ENCODE assay signal across 8 cellular contexts in genomic region chr7:27096756-27097514, GRCh38. TPM values are rescaled to one million over a fixed set of nuclear protein-coding genes. Genes with fewer than 3 reads are reported as not detected.
DNase-seq lines count a peak whose midpoint lies in the region; ATAC-seq, FAIRE-seq and TF ChIP-seq lines count a peak whose summit lies in the region.

No MANE protein-coding gene starts in this region.

- H3K27me3 Mint-ChIP-seq in T-helper 1 cell treated with Interleukin-12 subunit alpha and Interleukin-12 subunit beta and Interleukin-4 antibody, amounts not matched to agents 30 μg/mL and 1 μg/mL, for 36 hours (ENCODE audit: low read depth): peaks cover 87% of the 10 kb centered on the region
- H3K27me3 Mint-ChIP-seq in chondrocyte (ENCODE audit: low read depth) (peaks cover 50% of the 10 kb centered on the region), memory B cell (peaks cover 16% of the 10 kb centered on the region)

- peak overlapping the region; percentile 80 for H3K4me3 Mint-ChIP-seq in T-helper 1 cell treated with Interleukin-12 subunit alpha and Interleukin-12 subunit beta and Interleukin-4 antibody, amounts not matched to agents 30 μg/mL and 1 μg/mL, for 36 hours
- H3K4me3 Mint-ChIP-seq in chondrocyte (ENCODE audit: unreplicated experiment) (peak overlapping the region; percentile 96), memory B cell (peak overlapping the region; percentile 90)

- H3K9me3 Mint-ChIP-seq in T-helper 1 cell treated with Interleukin-12 subunit alpha and Interleukin-12 subunit beta and Interleukin-4 antibody, amounts not matched to agents 30 μg/mL and 1 μg/mL, for 36 hours: no peaks in the 10 kb centered on the region
- no peaks in the 10 kb centered on the region for H3K9me3 Mint-ChIP-seq in chondrocyte (ENCODE audit: low read depth)
- no peaks in the 10 kb centered on the region for H3K9me3 Mint-ChIP-seq in memory B cell

- DNase-seq in T-helper 1 cell (no peak), NCI-H774 (lab: John Stamatoyannopoulos, UW) (peak; percentile 8), chondrocyte (ENCODE audit: low spot score) (no peak), memory B cell (ENCODE audit: low spot score in 2 of 2) (no peak), urothelium cell line (ENCODE audit: low spot score) (peak; percentile 63), COR-L47 (lab: John Stamatoyannopoulos, UW) (no peak), NCI-H2107 treated with DMSO at 0.1 percent for 48 hours (lab: John Stamatoyannopoulos, UW; ENCODE audit: unreplicated experiment) (no peak)

- peaks cover 15% of the 10 kb centered on the region for H3K36me3 Mint-ChIP-seq in T-helper 1 cell treated with Interleukin-12 subunit alpha and Interleukin-12 subunit beta and Interleukin-4 antibody, amounts not matched to agents 30 μg/mL and 1 μg/mL, for 36 hours (ENCODE audit: low read depth)
- H3K36me3 Mint-ChIP-seq in chondrocyte (ENCODE audit: low read depth) (peaks cover 20% of the 10 kb centered on the region), memory B cell (peaks cover 11% of the 10 kb centered on the region)

- peak overlapping the region; percentile 12 for H3K27ac Mint-ChIP-seq in T-helper 1 cell treated with Interleukin-12 subunit alpha and Interleukin-12 subunit beta and Interleukin-4 antibody, amounts not matched to agents 30 μg/mL and 1 μg/mL, for 36 hours
- peak overlapping the region; percentile 99 for H3K27ac Mint-ChIP-seq in chondrocyte (ENCODE audit: unreplicated experiment)
- peak overlapping the region; percentile 52 for H3K27ac Mint-ChIP-seq in memory B cell

- no peak for ATAC-seq in memory B cell (ENCODE audit: low read depth)

- FAIRE-seq in urothelium cell line (lab: Jason Lieb, UNC): no peak

- TF ChIP-seq CTCF in chondrocyte (IDR thresholded peaks at IDR 0.05): no peak

- H3K4me1 Mint-ChIP-seq in T-helper 1 cell treated with Interleukin-12 subunit alpha and Interleukin-12 subunit beta and Interleukin-4 antibody, amounts not matched to agents 30 μg/mL and 1 μg/mL, for 36 hours (ENCODE audit: low read depth): peaks cover 12% of the 10 kb centered on the region
- peaks cover 53% of the 10 kb centered on the region for H3K4me1 Mint-ChIP-seq in chondrocyte (ENCODE audit: low read depth)
- peaks cover 19% of the 10 kb centered on the region for H3K4me1 Mint-ChIP-seq in memory B cell

RNA-seq across cellular contexts. Expression of gene HOXA1, which starts 1.1 kb away (rescaled TPM):
- 2.7 to 2.9 TPM in 2 of 3 replicates, not detected in the other for total RNA-seq in chondrocyte

RNA-seq across cellular contexts. Expression of gene HOXA2, which starts 5.5 kb away (rescaled TPM):
- total RNA-seq in chondrocyte: 8.3 to 10.2 TPM in 2 of 3 replicates, not detected in the other

RNA-seq across cellular contexts. Expression of gene HOXA4, which starts 33.6 kb away (rescaled TPM):
- 0.30 TPM in 1 of 3 replicates, not detected in the others for total RNA-seq in chondrocyte

RNA-seq across cellular contexts. Expression of gene HOXA5, which starts 46.5 kb away (rescaled TPM):
- not detected in 3 replicates for total RNA-seq in chondrocyte

RNA-seq across cellular contexts. Expression of gene HOXA6, which starts 50.6 kb away (rescaled TPM):
- not detected in 3 replicates for total RNA-seq in chondrocyte

Comparison
In these comparisons a context has a peak if more than half of its experiments do, and no peak if none do; other contexts are left out.
1. H3K27ac Mint-ChIP-seq: peak in every context shown above with its lines; median percentile 99 in chondrocyte; 52 in memory B cell; 12 in T-helper 1 cell treated with Interleukin-12 subunit alpha and Interleukin-12 subunit beta and Interleukin-4 antibody, amounts not matched to agents 30 μg/mL and 1 μg/mL, for 36 hours.
2. DNase-seq: peak in NCI-H774 (single experiment) and urothelium cell line (single experiment); none in T-helper 1 cell (0 of 5), chondrocyte (single experiment), memory B cell (0 of 2), COR-L47 (single experiment) and NCI-H2107 treated with DMSO at 0.1 percent for 48 hours (single experiment).
3. Peak in every context shown above with its lines, with median percentiles within 50 percentile points of each other: H3K4me3 Mint-ChIP-seq.